Comparison of ENCODE assay signal across 9 cellular contexts in the genomic region with DNA sequence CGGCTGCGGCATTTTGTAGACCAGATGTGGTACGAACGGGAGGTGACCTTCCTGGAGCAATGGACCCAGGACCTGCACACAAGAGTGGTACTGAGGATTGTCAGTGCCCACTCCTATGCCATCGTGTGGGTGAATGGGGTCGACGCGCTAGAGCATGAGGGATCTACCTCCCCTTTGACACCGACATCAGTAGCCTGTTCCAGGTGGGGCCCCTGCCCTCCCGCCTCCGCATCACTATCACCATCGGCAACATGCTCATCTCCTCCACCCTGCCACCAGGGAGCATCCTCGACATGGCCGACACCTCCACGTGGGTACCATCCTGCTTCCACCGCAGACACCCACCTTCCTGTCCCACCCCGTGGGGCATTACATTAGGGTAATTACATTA. TPM values are rescaled to one million over a fixed set of nuclear protein-coding genes. Genes with fewer than 3 reads are reported as not detected.
DNase-seq lines count a peak whose midpoint lies in the region; ATAC-seq, FAIRE-seq and TF ChIP-seq lines count a peak whose summit lies in the region.
"Had no signal": no experiment of that assay in that cellular context is flagged by ENCODE, and none has a peak within 500 bp of the region (broad histone marks: within the 10 kb centered on the region; RNA-seq: fewer than 3 reads in every experiment).

No MANE protein-coding gene starts in this region.

- no peaks in the 10 kb centered on the region for H3K27me3 ChIP-seq in astrocyte (ENCODE audit: insufficient read depth, low read length)
- H3K27me3 ChIP-seq in thyroid gland = no peaks in the 10 kb centered on the region

- peak overlapping the region; percentile 81 for H3K9ac ChIP-seq in astrocyte (ENCODE audit: low read length)

- H3K36me3 ChIP-seq in astrocyte (ENCODE audit: insufficient read depth, low read length) (peaks cover 2% of the 10 kb centered on the region), thyroid gland (no peaks in the 10 kb centered on the region)

- H3K9me3 ChIP-seq in astrocyte (ENCODE audit: insufficient read depth, low read depth, low read length) = no peaks in the 10 kb centered on the region
- no peaks in the 10 kb centered on the region for H3K9me3 ChIP-seq in thyroid gland

- peak overlapping the region; percentile 94 for H2AFZ ChIP-seq in astrocyte (ENCODE audit: low read depth, low read length)

- no peaks in the 10 kb centered on the region for H4K20me1 ChIP-seq in astrocyte (ENCODE audit: insufficient read depth, low read length)

- ATAC-seq in memory B cell (ENCODE audit: low read depth) (peak; percentile 33), HG03457 (IDR thresholded peaks at IDR 0.05; ENCODE audit: unreplicated experiment) (no peak)

- peaks cover 5% of the 10 kb centered on the region for H3K4me1 ChIP-seq in astrocyte (ENCODE audit: insufficient read depth, low read length)
- peaks cover 0 to 4% of the 10 kb centered on the region in 2 donors for H3K4me1 ChIP-seq in thyroid gland

- H3K4me1 Mint-ChIP-seq in astrocyte (ENCODE audit: low read depth, unreplicated experiment) (peaks cover 5% of the 10 kb centered on the region), memory B cell (peaks cover 17% of the 10 kb centered on the region)

- H3K36me3 Mint-ChIP-seq in astrocyte (ENCODE audit: low read depth, unreplicated experiment) = peaks cover 5% of the 10 kb centered on the region
- H3K36me3 Mint-ChIP-seq in memory B cell = no peaks in the 10 kb centered on the region

- FAIRE-seq in astrocyte (lab: Jason Lieb, UNC) = no peak
- no peak for FAIRE-seq in H54 (lab: Jason Lieb, UNC)
- FAIRE-seq: TTC549 had no signal

- DNase-seq in NCI-H1417 (lab: John Stamatoyannopoulos, UW) = peak in 2 of 3 experiments; percentile 3 to 87
- DNase-seq in NCI-H1417 treated with DMSO at 0.1 percent for 48 hours (lab: John Stamatoyannopoulos, UW) = no peak
- peak; percentile 1 for DNase-seq in NCI-H2171 (lab: John Stamatoyannopoulos, UW)
- DNase-seq in astrocyte (ENCODE audit: low read depth) = no peak
- DNase-seq in memory B cell (ENCODE audit: low spot score in 2 of 2) = no peak
- DNase-seq in thyroid gland = no peak
- no peak for DNase-seq in H54 (ENCODE audit: insufficient read length, low spot score)

- no peak overlapping the region for H3K27ac Mint-ChIP-seq in astrocyte (ENCODE audit: unreplicated experiment)
- peak overlapping the region; percentile 95 for H3K27ac Mint-ChIP-seq in memory B cell

- peak overlapping the region; percentile 96 for H3K4me2 ChIP-seq in astrocyte (ENCODE audit: low read length)

- H3K9me3 Mint-ChIP-seq in astrocyte (ENCODE audit: unreplicated experiment) (peaks cover 2% of the 10 kb centered on the region), memory B cell (no peaks in the 10 kb centered on the region)

- TF ChIP-seq CTCF in astrocyte (IDR thresholded peaks at IDR 0.05; ENCODE audit: insufficient read depth, low read depth, low read length) (no peak), thyroid gland (IDR thresholded peaks at IDR 0.05) (no peak)

- H3K27ac ChIP-seq in astrocyte (ENCODE audit: low read depth, low read length) = no peak overlapping the region
- no peak overlapping the region for H3K27ac ChIP-seq in thyroid gland

- H3K79me2 ChIP-seq in astrocyte (ENCODE audit: insufficient read depth, low read length) = no peaks in the 10 kb centered on the region

- peaks cover 9% of the 10 kb centered on the region for H3K27me3 Mint-ChIP-seq in astrocyte (ENCODE audit: low read depth, unreplicated experiment)
- no peaks in the 10 kb centered on the region for H3K27me3 Mint-ChIP-seq in memory B cell

- intact Hi-C loops in thyroid gland (cut with DNase I) = no loop called here

- H3K4me3 ChIP-seq in astrocyte (ENCODE audit: insufficient read depth, low read depth, low read length) (peak overlapping the region; percentile 68), thyroid gland (replicated peaks in 1 of 3) (peak overlapping the region in 2 of 3 donors; percentile 18 to 47)

- no peak for TF ChIP-seq POLR2A in thyroid gland (IDR thresholded peaks at IDR 0.05)
- TF ChIP-seq POLR2A in H54 (IDR thresholded peaks at IDR 0.05; ENCODE audit: low read depth, low read length) = no peak

- peak overlapping the region; percentile 79 for H3K4me3 Mint-ChIP-seq in astrocyte (ENCODE audit: unreplicated experiment)
- peak overlapping the region; percentile 96 for H3K4me3 Mint-ChIP-seq in memory B cell

- whole genome bisulfite sequencing in thyroid gland, 2 donors = 70 to 75% methylated on average over 13 to 17 of the region's 17 CpGs

RNA-seq across cellular contexts. Expression of gene SMARCA5, which starts 46.2 kb away (rescaled TPM):
- 63.1 and 69.0 TPM in 2 replicates for total RNA-seq in astrocyte
- total RNA-seq in thyroid gland = 10 to 100 TPM; 46.7 to 89.9 (median 60.4) TPM

Comparison
In these comparisons a context has a peak if more than half of its experiments do, and no peak if none do; other contexts are left out.
1. DNase-seq: peak in NCI-H1417 (2 of 3) and NCI-H2171 (single experiment); none in NCI-H1417 treated with DMSO at 0.1 percent for 48 hours (single experiment), astrocyte (single experiment), memory B cell (0 of 2), thyroid gland (0 of 2) and H54 (single experiment).